9 cellular contexts compared by ENCODE assay signal in the genomic region with DNA sequence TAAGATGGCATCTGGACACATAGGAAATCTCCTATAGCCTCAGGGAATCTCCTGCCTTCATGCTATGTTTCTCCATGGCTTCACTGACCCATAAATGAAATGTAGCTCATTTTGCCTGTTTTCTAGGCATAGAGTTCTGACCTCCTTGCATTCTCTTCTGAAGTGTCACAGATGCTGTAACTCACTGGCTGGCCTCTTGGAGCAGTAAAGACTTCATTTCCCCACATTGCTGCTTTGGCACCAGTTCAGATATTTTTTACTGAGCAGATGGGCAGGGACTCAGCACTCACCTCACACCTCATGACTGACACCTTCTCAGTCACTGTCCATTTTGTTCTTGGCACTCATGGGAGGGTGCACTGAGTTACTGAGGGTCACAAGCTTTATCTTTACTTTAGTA.
DNase-seq lines count a peak whose midpoint lies in the region; ATAC-seq and FAIRE-seq lines count a peak whose summit lies in the region.
"Had no signal": no experiment of that assay in that cellular context is flagged by ENCODE, and none has a peak within 500 bp of the region (broad histone marks: within the 10 kb centered on the region; RNA-seq: fewer than 3 reads in every experiment).

No MANE protein-coding gene starts in this region.

- no peak for FAIRE-seq in RCC 7860 (lab: Jason Lieb, UNC)
- FAIRE-seq: endometrium had no signal

- no peak overlapping the region for H3K27ac Mint-ChIP-seq in activated naive CD8-positive, alpha-beta T cell treated with anti-CD3 and anti-CD28 coated beads, Interleukin-2, amount 50 U/mL, for 24 hours

- H3K9me3 Mint-ChIP-seq in activated naive CD8-positive, alpha-beta T cell treated with anti-CD3 and anti-CD28 coated beads, Interleukin-2, amount 50 U/mL, for 24 hours, result peaks cover 15% of the 10 kb centered on the region

- H3K4me3 Mint-ChIP-seq in activated naive CD8-positive, alpha-beta T cell treated with anti-CD3 and anti-CD28 coated beads, Interleukin-2, amount 50 U/mL, for 24 hours, result no peak overlapping the region

- no peaks in the 10 kb centered on the region for H3K27me3 Mint-ChIP-seq in activated naive CD8-positive, alpha-beta T cell treated with anti-CD3 and anti-CD28 coated beads, Interleukin-2, amount 50 U/mL, for 24 hours

- ATAC-seq in activated CD4-positive, CD25-positive, alpha-beta regulatory T cell treated with anti-CD3 and anti-CD28 coated beads, Interleukin-2, amount 50 U/mL, for 24 hours, result peak; percentile 78 to 91
- peak; percentile 44 for ATAC-seq in HG03060 (IDR thresholded peaks at IDR 0.05; ENCODE audit: low read depth, unreplicated experiment)
- ATAC-seq in activated naive CD8-positive, alpha-beta T cell treated with anti-CD3 and anti-CD28 coated beads, Interleukin-2, amount 50 U/mL, for 24 hours, result peak; percentile 97

- no peak for DNase-seq in activated CD4-positive, CD25-positive, alpha-beta regulatory T cell treated with anti-CD3 and anti-CD28 coated beads, Interleukin-2, amount 50 U/mL, for 72 hours
- DNase-seq in RCC 7860 (ENCODE audit: low spot score) (peak; percentile 31), iPS-NIHi11 (ENCODE audit: low spot score) (peak; percentile 55), HPDE6-E6E7 (ENCODE audit: extremely low spot score) (no peak)
- peak; percentile 22 for DNase-seq in activated naive CD8-positive, alpha-beta T cell treated with anti-CD3 and anti-CD28 coated beads, Interleukin-2, amount 50 U/mL, for 24 hours
- peak; percentile 6 to 12 for DNase-seq in stimulated activated CD8-positive, alpha-beta memory T cell treated with anti-CD3 and anti-CD28 coated beads, Interleukin-7, amount 100 ng/mL, for 4 hours (ENCODE audit: low read depth in 2 of 2)

- H3K4me1 Mint-ChIP-seq in activated naive CD8-positive, alpha-beta T cell treated with anti-CD3 and anti-CD28 coated beads, Interleukin-2, amount 50 U/mL, for 24 hours, result peaks cover 15% of the 10 kb centered on the region

- H3K36me3 Mint-ChIP-seq in activated naive CD8-positive, alpha-beta T cell treated with anti-CD3 and anti-CD28 coated beads, Interleukin-2, amount 50 U/mL, for 24 hours (ENCODE audit: low read depth), result no peaks in the 10 kb centered on the region

Comparison
In these comparisons a context has a peak if more than half of its experiments do, and no peak if none do; other contexts are left out.
1. ATAC-seq: peak in every context shown above with its lines; median percentile 97 in activated naive CD8-positive, alpha-beta T cell treated with anti-CD3 and anti-CD28 coated beads, Interleukin-2, amount 50 U/mL, for 24 hours; 84 in activated CD4-positive, CD25-positive, alpha-beta regulatory T cell treated with anti-CD3 and anti-CD28 coated beads, Interleukin-2, amount 50 U/mL, for 24 hours; 44 in HG03060.
2. DNase-seq: peak in RCC 7860 (single experiment), activated naive CD8-positive, alpha-beta T cell treated with anti-CD3 and anti-CD28 coated beads, Interleukin-2, amount 50 U/mL, for 24 hours (single experiment), iPS-NIHi11 (single experiment) and stimulated activated CD8-positive, alpha-beta memory T cell treated with anti-CD3 and anti-CD28 coated beads, Interleukin-7, amount 100 ng/mL, for 4 hours (2 of 2); none in activated CD4-positive, CD25-positive, alpha-beta regulatory T cell treated with anti-CD3 and anti-CD28 coated beads, Interleukin-2, amount 50 U/mL, for 72 hours (single experiment) and HPDE6-E6E7 (single experiment).